ENCODE assay signal across 8 cellular contexts in the genomic region with DNA sequence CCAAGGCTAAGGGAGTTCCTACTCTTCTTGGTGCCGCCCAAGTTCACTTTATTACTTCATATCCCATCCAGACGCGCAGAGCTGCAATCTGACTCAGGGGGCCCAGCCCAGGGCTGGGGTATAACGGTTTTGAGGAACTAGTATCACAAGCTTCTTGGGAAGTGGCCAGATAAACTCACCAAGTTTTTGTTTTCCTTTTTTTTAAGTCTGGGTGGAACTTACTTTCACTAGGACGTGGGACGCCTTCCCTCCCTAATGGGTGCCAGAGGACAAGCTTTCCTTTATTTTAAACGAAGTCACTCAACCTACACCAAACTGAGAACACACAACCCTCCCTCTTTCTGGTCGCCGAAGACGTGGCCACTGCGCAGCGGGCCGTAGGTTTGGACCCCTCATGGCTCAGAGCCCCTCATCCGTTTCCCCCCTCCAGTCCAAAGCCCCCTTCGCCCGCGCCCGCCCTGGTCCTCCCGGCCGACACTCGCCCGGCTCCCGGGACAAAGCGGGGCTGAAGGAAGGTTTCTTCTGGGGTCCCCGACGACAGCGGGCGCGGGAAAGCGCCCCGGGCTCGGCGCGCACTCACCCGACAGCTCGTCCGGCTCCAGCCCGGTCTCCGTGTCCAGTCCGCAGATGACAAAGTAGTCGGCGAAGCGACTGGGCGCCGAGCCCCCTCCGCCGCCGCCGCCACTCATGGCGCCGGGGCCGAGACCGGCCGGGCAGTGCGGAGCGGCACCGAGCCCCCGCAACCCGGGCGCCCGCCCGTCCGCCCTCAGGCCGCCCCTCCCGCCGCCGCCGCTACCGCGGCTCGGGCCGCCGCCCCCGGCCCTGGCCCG. TPM values are rescaled to one million over a fixed set of nuclear protein-coding genes. Genes with fewer than 3 reads are reported as not detected.
A peak's percentile ranks its signal among the peaks of the same experiment; 100 is the strongest.
DNase-seq lines count a peak whose midpoint lies in the region; ATAC-seq, FAIRE-seq and TF ChIP-seq lines count a peak whose summit lies in the region.

No MANE protein-coding gene starts in this region.

- H3K27ac Mint-ChIP-seq in activated naive CD4-positive, alpha-beta T cell treated with anti-CD3 and anti-CD28 coated beads for 36 hours = peak overlapping the region; percentile 95
- H3K27ac Mint-ChIP-seq in neural crest cell (ENCODE audit: unreplicated experiment) = peak overlapping the region; percentile 99

- ATAC-seq in HG02852 (IDR thresholded peaks at IDR 0.05; ENCODE audit: unreplicated experiment) = peak; percentile 13

- TF ChIP-seq CTCF in OCI-LY1 (IDR thresholded peaks at IDR 0.05; ENCODE audit: low read length) = no peak
- TF ChIP-seq CTCF in neural crest cell (conservative IDR thresholded peaks at IDR 0.05) = no peak

- H3K27me3 ChIP-seq in OCI-LY1 (ENCODE audit: insufficient read depth, low read length) = no peaks in the 10 kb centered on the region

- H3K4me1 ChIP-seq in OCI-LY1 (ENCODE audit: insufficient read depth, low read length, severe bottlenecking) = peaks cover 24% of the 10 kb centered on the region

- no peaks in the 10 kb centered on the region for H3F3A ChIP-seq in OCI-LY1 (ENCODE audit: insufficient read depth, low read length)

- H4K20me1 ChIP-seq in OCI-LY1 (ENCODE audit: insufficient read depth, low read length) = no peaks in the 10 kb centered on the region

- CTCF ChIA-PET in activated naive CD4-positive, alpha-beta T cell treated with anti-CD3 and anti-CD28 coated beads for 36 hours (lab: Charles Lee) = interaction anchor here (2.2 kb wide), 1 partner anchor 49 kb away, joined by 5 read pairs; no protein-coding TSS in a partner anchor

- H3K4me2 ChIP-seq in OCI-LY1 (ENCODE audit: low read length) = peak overlapping the region; percentile 85

- peaks cover 1% of the 10 kb centered on the region for H3K36me3 Mint-ChIP-seq in activated naive CD4-positive, alpha-beta T cell treated with anti-CD3 and anti-CD28 coated beads for 36 hours (ENCODE audit: low read depth)
- H3K36me3 Mint-ChIP-seq in neural crest cell (ENCODE audit: low read depth) = peaks cover 2% of the 10 kb centered on the region

- H3K27me3 Mint-ChIP-seq in activated naive CD4-positive, alpha-beta T cell treated with anti-CD3 and anti-CD28 coated beads for 36 hours (ENCODE audit: low read depth) = peaks cover 3% of the 10 kb centered on the region
- no peaks in the 10 kb centered on the region for H3K27me3 Mint-ChIP-seq in neural crest cell (ENCODE audit: low read depth)

- peak overlapping the region; percentile 60; the same call in 1 of the 2 replicates for H3K9ac ChIP-seq in OCI-LY1 (ENCODE audit: low read length)

- H3K4me3 ChIP-seq in OCI-LY1 (ENCODE audit: low read depth, low read length, poor library complexity, severe bottlenecking) = peak overlapping the region; percentile 82

- H2AFZ ChIP-seq in OCI-LY1 (ENCODE audit: low read length) = no peak overlapping the region

- no peaks in the 10 kb centered on the region for H3K36me3 ChIP-seq in OCI-LY1 (ENCODE audit: insufficient read depth, low read length)

- H3K27ac ChIP-seq in OCI-LY1 (ENCODE audit: low read depth, low read length, poor library complexity, severe bottlenecking) = no peak overlapping the region

- no peak for FAIRE-seq in frontal cortex (lab: Jason Lieb, UNC)

- no peaks in the 10 kb centered on the region for H3K9me3 Mint-ChIP-seq in activated naive CD4-positive, alpha-beta T cell treated with anti-CD3 and anti-CD28 coated beads for 36 hours
- H3K9me3 Mint-ChIP-seq in neural crest cell = no peaks in the 10 kb centered on the region

- no peaks in the 10 kb centered on the region for H3K9me3 ChIP-seq in OCI-LY1 (ENCODE audit: low read length)

- no peaks in the 10 kb centered on the region for H3K9me2 ChIP-seq in OCI-LY1 (ENCODE audit: low read depth, low read length)

- intact Hi-C loops in activated naive CD4-positive, alpha-beta T cell treated with anti-CD3 and anti-CD28 coated beads for 36 hours (cut with micrococcal nuclease) = loop anchor here (1.0 to 5.0 kb wide), 15 partner anchors 14 to 352 kb away; partner anchors contain the start of genes AKIP1, IPO7 and TMEM41B

- H3K4me3 Mint-ChIP-seq in activated naive CD4-positive, alpha-beta T cell treated with anti-CD3 and anti-CD28 coated beads for 36 hours = peak overlapping the region; percentile 84
- peak overlapping the region; percentile 96 for H3K4me3 Mint-ChIP-seq in neural crest cell

- peak; percentile 42 for DNase-seq in DMS79 treated with DMSO at 0.1 percent for 48 hours (lab: John Stamatoyannopoulos, UW)
- DNase-seq in DMS79 (lab: John Stamatoyannopoulos, UW) = no peak
- peak; percentile 70 for DNase-seq in activated naive CD4-positive, alpha-beta T cell treated with anti-CD3 and anti-CD28 coated beads for 36 hours
- peak; percentile 50 to 52 for DNase-seq in frontal cortex (ENCODE audit: low spot score in 2 of 2)
- DNase-seq in neural crest cell (ENCODE audit: low read depth, low spot score) = peak; percentile 35
- DNase-seq in ureter (ENCODE audit: low spot score) = peak; percentile 59

- no peaks in the 10 kb centered on the region for H3K79me2 ChIP-seq in OCI-LY1 (ENCODE audit: insufficient read depth, low read length)

- H3K4me1 Mint-ChIP-seq in activated naive CD4-positive, alpha-beta T cell treated with anti-CD3 and anti-CD28 coated beads for 36 hours (ENCODE audit: low read depth) = peaks cover 35% of the 10 kb centered on the region
- peaks cover 52% of the 10 kb centered on the region for H3K4me1 Mint-ChIP-seq in neural crest cell

RNA-seq across cellular contexts. Expression of gene DENND5A, which starts 0.6 kb away (rescaled TPM):
- 10 to 100 TPM; 62.3 to 63.5 TPM for total RNA-seq in activated naive CD4-positive, alpha-beta T cell treated with anti-CD3 and anti-CD28 coated beads for 36 hours
- total RNA-seq in frontal cortex (119 TPM), neural crest cell (113 and 116 TPM in 2 replicates), ureter (75.0 TPM)

RNA-seq across cellular contexts. Expression of gene TMEM41B, which starts 49.8 kb away (rescaled TPM):
- total RNA-seq in activated naive CD4-positive, alpha-beta T cell treated with anti-CD3 and anti-CD28 coated beads for 36 hours = 10 to 100 TPM; 27.8 to 30.5 TPM
- 69.7 TPM for total RNA-seq in frontal cortex
- total RNA-seq in neural crest cell = 33.4 and 36.9 TPM in 2 replicates
- 37.0 TPM for total RNA-seq in ureter
